10 cellular contexts compared by ENCODE assay signal in the genomic region with DNA sequence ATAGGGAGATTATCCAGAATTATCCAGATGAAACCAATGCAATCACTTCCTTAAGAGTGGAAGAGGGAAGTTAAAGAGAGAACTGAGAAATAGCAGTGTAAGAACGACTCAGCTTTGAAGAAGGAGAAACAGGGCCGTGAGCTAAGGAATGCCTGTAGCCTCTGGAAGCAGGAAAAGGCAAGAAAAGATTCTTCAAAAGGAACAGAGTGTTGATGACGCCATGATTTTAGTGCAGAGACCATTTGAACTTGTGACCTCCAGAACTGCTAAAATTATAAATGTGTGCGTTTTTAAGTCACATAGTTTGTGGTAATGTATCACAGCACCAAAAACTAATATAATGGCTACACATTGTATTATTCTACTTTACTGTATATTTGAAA. TPM values are rescaled to one million over a fixed set of nuclear protein-coding genes. Genes with fewer than 3 reads are reported as not detected.
A peak's percentile ranks its signal among the peaks of the same experiment; 100 is the strongest.
DNase-seq lines count a peak whose midpoint lies in the region; ATAC-seq and TF ChIP-seq lines count a peak whose summit lies in the region.
"Had no signal": no experiment of that assay in that cellular context is flagged by ENCODE, and none has a peak within 500 bp of the region (broad histone marks: within the 10 kb centered on the region; RNA-seq: fewer than 3 reads in every experiment).

No MANE protein-coding gene starts in this region.

- H3K4me3 ChIP-seq in stomach, result no peak overlapping the region
- H3K4me3 ChIP-seq: BLaER1 had no signal

- peaks cover 51% of the 10 kb centered on the region for H3K4me1 Mint-ChIP-seq in activated CD4-positive, alpha-beta T cell treated with anti-CD3 and anti-CD28 coated beads, Interleukin-2, amount 10 ng/mL, durations not matched to agents 7 days and 5 days
- peaks cover 27% of the 10 kb centered on the region for H3K4me1 Mint-ChIP-seq in T-helper 17 cell

- no peak for TF ChIP-seq EP300 in stomach (IDR thresholded peaks at IDR 0.05)

- H3K36me3 ChIP-seq in stomach, result no peaks in the 10 kb centered on the region

- H3K4me1 ChIP-seq in stomach, result peaks cover 24 to 67% (median 39%) of the 10 kb centered on the region in 4 donors

- peak overlapping the region in 4 of 5 donors; percentile 42 to 64 (median 58) for H3K27ac ChIP-seq in stomach
- H3K27ac ChIP-seq: BLaER1 had no signal

- no peak for TF ChIP-seq POLR2A in stomach (IDR thresholded peaks at IDR 0.05)

- H3K27me3 ChIP-seq in stomach, result no peaks in the 10 kb centered on the region
- H3K27me3 ChIP-seq: BLaER1 had no signal

- no peaks in the 10 kb centered on the region for H3K9me3 ChIP-seq in T-helper 17 cell (ENCODE audit: control insufficient read depth, low read length, poor library complexity, severe bottlenecking)
- no peaks in the 10 kb centered on the region for H3K9me3 ChIP-seq in stomach

- DNase-seq in activated CD4-positive, alpha-beta T cell treated with anti-CD3 and anti-CD28 coated beads, Interleukin-2, amount 10 ng/mL, durations not matched to agents 7 days and 5 days, result no peak
- DNase-seq in activated CD4-positive, alpha-beta T cell treated with anti-CD3 and anti-CD28 coated beads, Interleukin-2, amount 50 U/mL, for 1 hour, result no peak
- DNase-seq in T-helper 17 cell (no peak), left cardiac atrium (no peak), stomach (no peak), NCI-H524 (lab: John Stamatoyannopoulos, UW) (no peak)
- no peak for DNase-seq in stimulated activated CD4-positive, alpha-beta T cell treated with anti-CD3 and anti-CD28 coated beads, Interleukin-1b, Interleukin-23, amount 100 ng/mL, for 48 hours
- DNase-seq in effector CD4-positive, alpha-beta T cell, result no peak
- DNase-seq: NCI-H2029 treated with DMSO at 0.1 percent for 48 hours had no signal

- peaks cover 24% of the 10 kb centered on the region for H3K36me3 Mint-ChIP-seq in activated CD4-positive, alpha-beta T cell treated with anti-CD3 and anti-CD28 coated beads, Interleukin-2, amount 10 ng/mL, durations not matched to agents 7 days and 5 days (ENCODE audit: low read depth)
- H3K36me3 Mint-ChIP-seq in T-helper 17 cell (ENCODE audit: low read depth), result no peaks in the 10 kb centered on the region

- WGBS in stomach, 5 donors, result 68 to 85% (median 81%) methylated on average over 4 of the region's 4 CpGs

- no peak for TF ChIP-seq CTCF in stomach (IDR thresholded peaks at IDR 0.05)

- H3K4me3 Mint-ChIP-seq in activated CD4-positive, alpha-beta T cell treated with anti-CD3 and anti-CD28 coated beads, Interleukin-2, amount 10 ng/mL, durations not matched to agents 7 days and 5 days, result no peak overlapping the region
- no peak overlapping the region for H3K4me3 Mint-ChIP-seq in T-helper 17 cell

- peaks cover 4% of the 10 kb centered on the region for H3K9me3 Mint-ChIP-seq in activated CD4-positive, alpha-beta T cell treated with anti-CD3 and anti-CD28 coated beads, Interleukin-2, amount 10 ng/mL, durations not matched to agents 7 days and 5 days

- ATAC-seq in T-helper 17 cell, result no peak
- peak; percentile 30 to 63 for ATAC-seq in left cardiac atrium

- POLR2A ChIA-PET in activated CD4-positive, alpha-beta T cell treated with anti-CD3 and anti-CD28 coated beads, Interleukin-2, amount 10 ng/mL, durations not matched to agents 7 days and 5 days (lab: Charles Lee), result no interaction called here

- CTCF ChIA-PET in activated CD4-positive, alpha-beta T cell treated with anti-CD3 and anti-CD28 coated beads, Interleukin-2, amount 10 ng/mL, durations not matched to agents 7 days and 5 days (lab: Charles Lee), result interaction anchor here (1.3 to 1.6 kb wide), 3 partner anchors 14 to 93 kb away, joined by 3 to 5 read pairs (median 4); no protein-coding TSS in a partner anchor

- intact Hi-C loops in left cardiac atrium (cut with DNase I), result no loop called here
- intact Hi-C loops in stomach (cut with DNase I; ENCODE audit: low total_unique reads), result no loop called here

- H3K27me3 Mint-ChIP-seq in activated CD4-positive, alpha-beta T cell treated with anti-CD3 and anti-CD28 coated beads, Interleukin-2, amount 10 ng/mL, durations not matched to agents 7 days and 5 days, result no peaks in the 10 kb centered on the region
- H3K27me3 Mint-ChIP-seq in T-helper 17 cell, result no peaks in the 10 kb centered on the region

- peak overlapping the region; percentile 85 for H3K27ac Mint-ChIP-seq in activated CD4-positive, alpha-beta T cell treated with anti-CD3 and anti-CD28 coated beads, Interleukin-2, amount 10 ng/mL, durations not matched to agents 7 days and 5 days
- peak overlapping the region; percentile 90 for H3K27ac Mint-ChIP-seq in T-helper 17 cell

RNA-seq across cellular contexts. Expression of gene ILRUN, which starts 32.7 kb away (rescaled TPM):
- 10 to 100 TPM; 68.0 to 72.0 TPM for total RNA-seq in activated CD4-positive, alpha-beta T cell treated with anti-CD3 and anti-CD28 coated beads, Interleukin-2, amount 10 ng/mL, durations not matched to agents 7 days and 5 days
- total RNA-seq in T-helper 17 cell (10 to 100 TPM; 55.9 to 64.4 TPM), left cardiac atrium (100 to 1,000 TPM; 102 to 104 TPM), stomach (10 to 100 TPM; 27.4 to 89.3 (median 45.2) TPM)
- 10 to 100 TPM; 27.0 to 44.7 (median 40.6) TPM for polyA plus RNA-seq in stomach
